Comparison of ENCODE assay signal across 13 cellular contexts in genomic region chr20:1382670-1383069, GRCh38. TPM values are rescaled to one million over a fixed set of nuclear protein-coding genes. Genes with fewer than 3 reads are reported as not detected.
A peak's percentile ranks its signal among the peaks of the same experiment; 100 is the strongest.
DNase-seq lines count a peak whose midpoint lies in the region; ATAC-seq and TF ChIP-seq lines count a peak whose summit lies in the region.
"Had no signal": no experiment of that assay in that cellular context is flagged by ENCODE, and none has a peak within 500 bp of the region (broad histone marks: within the 10 kb centered on the region; RNA-seq: fewer than 3 reads in every experiment).

No MANE protein-coding gene starts in this region.

- H3K27me3 Mint-ChIP-seq in activated CD8-positive, alpha-beta T cell treated with anti-CD3 and anti-CD28 coated beads for 36 hours = no peaks in the 10 kb centered on the region
- H3K27me3 Mint-ChIP-seq in activated CD4-positive, alpha-beta T cell treated with anti-CD3 and anti-CD28 coated beads, Interleukin-2, amount 10 ng/mL, durations not matched to agents 7 days and 5 days = no peaks in the 10 kb centered on the region
- H3K27me3 Mint-ChIP-seq: activated CD4-positive, alpha-beta T cell treated with anti-CD3 and anti-CD28 coated beads, Interleukin-2, amount 10 ng/mL, durations not matched to agents 24 days and 14 days; stimulated activated naive CD8-positive, alpha-beta T cell treated with anti-CD3 and anti-CD28 coated beads, Interleukin-15, Interleukin-2, amounts not matched to agents 100 ng/mL and 50 ng/mL, for 24 hours had no signal

- H4K20me1 ChIP-seq in PC-3 (ENCODE audit: low read length) = peaks cover 92% of the 10 kb centered on the region

- 0 out of 2 replicates have a peak overlapping the region, but pooled peaks have one; percentile 3 for H3K4me2 ChIP-seq in PC-3 (ENCODE audit: low read length)

- H3K4me3 ChIP-seq in PC-3 (ENCODE audit: low read length) (no peak overlapping the region), colonic mucosa (no peak overlapping the region), muscle layer of duodenum (ENCODE audit: low read depth in 1 of 2, low read length in 2 of 2) (no peak overlapping the region), thyroid gland (replicated peaks in 1 of 3) (no peak overlapping the region)
- H3K4me3 ChIP-seq: SJCRH30 had no signal

- no peaks in the 10 kb centered on the region for H3K27me3 ChIP-seq in PC-3 (ENCODE audit: low read length)
- H3K27me3 ChIP-seq in colonic mucosa = no peaks in the 10 kb centered on the region
- H3K27me3 ChIP-seq in muscle layer of duodenum (ENCODE audit: low read depth, low read length) = no peaks in the 10 kb centered on the region
- H3K27me3 ChIP-seq in thyroid gland = no peaks in the 10 kb centered on the region
- H3K27me3 ChIP-seq: SJCRH30 had no signal

- no peak for DNase-seq in PC-3
- DNase-seq in colonic mucosa = no peak
- DNase-seq in thyroid gland = peak; percentile 77 to 79
- no peak for DNase-seq in activated effector memory CD4-positive, alpha-beta T cell treated with Interleukin-2 at 50 U/mL for 16 hours
- DNase-seq in activated CD8-positive, alpha-beta T cell treated with anti-CD3 and anti-CD28 coated beads for 36 hours = no peak
- no peak for DNase-seq in activated CD4-positive, alpha-beta T cell treated with anti-CD3 and anti-CD28 coated beads, Interleukin-2, amount 10 ng/mL, durations not matched to agents 7 days and 5 days
- DNase-seq: activated CD4-positive, alpha-beta T cell treated with anti-CD3 and anti-CD28 coated beads, Interleukin-2, amount 10 ng/mL, durations not matched to agents 24 days and 14 days; activated T-cell treated with anti-CD3 and anti-CD28 coated beads, Interleukin-2, amount 50 U/mL, for 4 hours; immature natural killer cell; NCI-H1436 treated with DMSO at 0.1 percent for 48 hours; SJCRH30 had no signal

- no peak overlapping the region for H3K27ac Mint-ChIP-seq in activated CD8-positive, alpha-beta T cell treated with anti-CD3 and anti-CD28 coated beads for 36 hours
- H3K27ac Mint-ChIP-seq in activated CD4-positive, alpha-beta T cell treated with anti-CD3 and anti-CD28 coated beads, Interleukin-2, amount 10 ng/mL, durations not matched to agents 7 days and 5 days = no peak overlapping the region
- H3K27ac Mint-ChIP-seq: activated CD4-positive, alpha-beta T cell treated with anti-CD3 and anti-CD28 coated beads, Interleukin-2, amount 10 ng/mL, durations not matched to agents 24 days and 14 days had no signal

- peaks cover 42% of the 10 kb centered on the region for H3K36me3 Mint-ChIP-seq in activated CD8-positive, alpha-beta T cell treated with anti-CD3 and anti-CD28 coated beads for 36 hours (ENCODE audit: low read depth)
- H3K36me3 Mint-ChIP-seq in activated CD4-positive, alpha-beta T cell treated with anti-CD3 and anti-CD28 coated beads, Interleukin-2, amount 10 ng/mL, durations not matched to agents 7 days and 5 days (ENCODE audit: low read depth) = peaks cover 54% of the 10 kb centered on the region

- TF ChIP-seq POLR2A in thyroid gland (IDR thresholded peaks at IDR 0.05) = no peak

- intact Hi-C loops in PC-3 (cut with micrococcal nuclease) (loop anchor here (5.0 kb wide), 1 partner anchor 35 kb away; no protein-coding TSS in a partner anchor), colonic mucosa (cut with DNase I) (no loop called here), thyroid gland (cut with DNase I) (no loop called here)
- intact Hi-C loops in activated CD8-positive, alpha-beta T cell treated with anti-CD3 and anti-CD28 coated beads for 36 hours (cut with micrococcal nuclease) = no loop called here

- H3K9me3 Mint-ChIP-seq in activated CD8-positive, alpha-beta T cell treated with anti-CD3 and anti-CD28 coated beads for 36 hours = no peaks in the 10 kb centered on the region
- H3K9me3 Mint-ChIP-seq in activated CD4-positive, alpha-beta T cell treated with anti-CD3 and anti-CD28 coated beads, Interleukin-2, amount 10 ng/mL, durations not matched to agents 7 days and 5 days = no peaks in the 10 kb centered on the region
- H3K9me3 Mint-ChIP-seq: activated CD4-positive, alpha-beta T cell treated with anti-CD3 and anti-CD28 coated beads, Interleukin-2, amount 10 ng/mL, durations not matched to agents 24 days and 14 days; activated T-cell treated with anti-CD3 and anti-CD28 coated beads, Interleukin-2, amount 50 U/mL, for 4 hours; immature natural killer cell; stimulated activated naive CD8-positive, alpha-beta T cell treated with anti-CD3 and anti-CD28 coated beads, Interleukin-15, Interleukin-2, amounts not matched to agents 100 ng/mL and 50 ng/mL, for 24 hours had no signal

- peaks cover 82% of the 10 kb centered on the region for H3K4me1 ChIP-seq in PC-3 (ENCODE audit: insufficient read depth, low read length)
- H3K4me1 ChIP-seq in colonic mucosa = peaks cover 44% of the 10 kb centered on the region
- H3K4me1 ChIP-seq in muscle layer of duodenum (ENCODE audit: control insufficient read depth in 1 of 2, insufficient read depth in 2 of 2, low read length in 2 of 2) = peaks cover 31 to 36% of the 10 kb centered on the region in 2 donors
- peaks cover 96% of the 10 kb centered on the region in 2 donors for H3K4me1 ChIP-seq in thyroid gland

- H3K9me2 ChIP-seq in PC-3 (replicated peaks; ENCODE audit: low read length) = no peaks in the 10 kb centered on the region

- no peak overlapping the region for H3K9ac ChIP-seq in PC-3 (ENCODE audit: low read length)
- no peak overlapping the region for H3K9ac ChIP-seq in colonic mucosa (ENCODE audit: low read depth in 2 of 2, low read length in 2 of 2)

- no peak overlapping the region for H2AFZ ChIP-seq in PC-3 (ENCODE audit: low read length)

- no TSS peak for BruUV-seq in PC-3 (replicated peaks; lab: Mats Ljungman, UMichigan)

- H3K36me3 ChIP-seq in PC-3 (ENCODE audit: low read depth, low read length) (peaks cover 46% of the 10 kb centered on the region), colonic mucosa (no peaks in the 10 kb centered on the region), muscle layer of duodenum (ENCODE audit: control insufficient read depth in 1 of 2, insufficient read depth in 2 of 2, low read length in 2 of 2) (peaks cover 0 to 3% of the 10 kb centered on the region in 2 donors), thyroid gland (no peaks in the 10 kb centered on the region)

- H3K4me3 Mint-ChIP-seq in activated CD8-positive, alpha-beta T cell treated with anti-CD3 and anti-CD28 coated beads for 36 hours = no peak overlapping the region
- H3K4me3 Mint-ChIP-seq in activated CD4-positive, alpha-beta T cell treated with anti-CD3 and anti-CD28 coated beads, Interleukin-2, amount 10 ng/mL, durations not matched to agents 7 days and 5 days = no peak overlapping the region
- H3K4me3 Mint-ChIP-seq: activated CD4-positive, alpha-beta T cell treated with anti-CD3 and anti-CD28 coated beads, Interleukin-2, amount 10 ng/mL, durations not matched to agents 24 days and 14 days; activated T-cell treated with anti-CD3 and anti-CD28 coated beads, Interleukin-2, amount 50 U/mL, for 4 hours; immature natural killer cell; stimulated activated naive CD8-positive, alpha-beta T cell treated with anti-CD3 and anti-CD28 coated beads, Interleukin-15, Interleukin-2, amounts not matched to agents 100 ng/mL and 50 ng/mL, for 24 hours had no signal

- H3K27ac ChIP-seq in PC-3 (ENCODE audit: low read length) = no peak overlapping the region
- peak overlapping the region; percentile 38 for H3K27ac ChIP-seq in colonic mucosa
- peak overlapping the region; percentile 41 for H3K27ac ChIP-seq in muscle layer of duodenum (ENCODE audit: low read length)
- H3K27ac ChIP-seq in thyroid gland = peak overlapping the region; percentile 36 to 77 (median 58)
- H3K27ac ChIP-seq: SJCRH30 had no signal

- no peak for ATAC-seq in PC-3
- ATAC-seq in activated CD8-positive, alpha-beta T cell treated with anti-CD3 and anti-CD28 coated beads for 36 hours = no peak

- WGBS in thyroid gland, 2 donors = 30 to 33% methylated on average over 4 of the region's 4 CpGs

- POLR2A ChIA-PET in PC-3 (lab: Charles Lee; ENCODE audit: unreplicated experiment) = interaction anchor here (0.6 to 1.0 kb wide), 2 partner anchors 8 to 11 kb away, joined by 4 to 6 read pairs; no protein-coding TSS in a partner anchor
- POLR2A ChIA-PET in activated CD8-positive, alpha-beta T cell treated with anti-CD3 and anti-CD28 coated beads for 36 hours (lab: Charles Lee) = interaction anchor here (1.3 to 3.7 kb wide), 3 partner anchors 10 to 25 kb away, joined by 4 to 11 read pairs (median 8); partner anchors contain the start of gene FKBP1A
- POLR2A ChIA-PET in activated CD4-positive, alpha-beta T cell treated with anti-CD3 and anti-CD28 coated beads, Interleukin-2, amount 10 ng/mL, durations not matched to agents 7 days and 5 days (lab: Charles Lee) = no interaction called here

- peaks cover 95% of the 10 kb centered on the region for H3K4me1 Mint-ChIP-seq in activated CD8-positive, alpha-beta T cell treated with anti-CD3 and anti-CD28 coated beads for 36 hours (ENCODE audit: low read depth)
- peaks cover 90% of the 10 kb centered on the region for H3K4me1 Mint-ChIP-seq in activated CD4-positive, alpha-beta T cell treated with anti-CD3 and anti-CD28 coated beads, Interleukin-2, amount 10 ng/mL, durations not matched to agents 7 days and 5 days

- H3K79me2 ChIP-seq in PC-3 (ENCODE audit: low read length) = peaks cover 100% of the 10 kb centered on the region

- H3K9me3 ChIP-seq in PC-3 (ENCODE audit: low read length) = no peaks in the 10 kb centered on the region
- no peaks in the 10 kb centered on the region for H3K9me3 ChIP-seq in colonic mucosa
- H3K9me3 ChIP-seq in muscle layer of duodenum (ENCODE audit: control insufficient read depth in 1 of 2, low read length in 2 of 2) = no peaks in the 10 kb centered on the region
- H3K9me3 ChIP-seq in thyroid gland = no peaks in the 10 kb centered on the region
- H3K9me3 ChIP-seq: SJCRH30 had no signal

- CTCF ChIA-PET in PC-3 (lab: Charles Lee) = no interaction called here
- CTCF ChIA-PET in activated CD8-positive, alpha-beta T cell treated with anti-CD3 and anti-CD28 coated beads for 36 hours (lab: Charles Lee) = interaction anchor here (1.3 kb wide), 3 partner anchors 8 to 56 kb away, joined by 3 to 5 read pairs (median 5); no protein-coding TSS in a partner anchor
- CTCF ChIA-PET in activated CD4-positive, alpha-beta T cell treated with anti-CD3 and anti-CD28 coated beads, Interleukin-2, amount 10 ng/mL, durations not matched to agents 7 days and 5 days (lab: Charles Lee) = interaction anchor here (1.1 to 1.7 kb wide), 3 partner anchors 18 to 121 kb away, joined by 3 to 7 read pairs (median 3); no protein-coding TSS in a partner anchor

- no peak for TF ChIP-seq CTCF in PC-3 (conservative IDR thresholded peaks at IDR 0.05; ENCODE audit: low read depth, low read length)
- no peak for TF ChIP-seq CTCF in colonic mucosa (IDR thresholded peaks at IDR 0.05)
- no peak for TF ChIP-seq CTCF in thyroid gland (IDR thresholded peaks at IDR 0.05)
- no peak for TF ChIP-seq CTCF in activated CD8-positive, alpha-beta T cell treated with anti-CD3 and anti-CD28 coated beads for 36 hours (IDR thresholded peaks at IDR 0.05)

- peaks cover 8% of the 10 kb centered on the region for H3F3A ChIP-seq in PC-3 (ENCODE audit: low read length, unreplicated experiment)

RNA-seq across cellular contexts. Expression of gene FKBP1A, which starts 10.2 kb away (rescaled TPM):
- total RNA-seq in PC-3 (2014; rRNA removed) (178 and 198 TPM in 2 replicates), colonic mucosa (100 to 1,000 TPM; 307 to 310 TPM), thyroid gland (100 to 1,000 TPM; 142 to 272 (median 189) TPM)
- 100 to 1,000 TPM; 259 to 282 TPM for total RNA-seq in activated CD8-positive, alpha-beta T cell treated with anti-CD3 and anti-CD28 coated beads for 36 hours
- 100 to 1,000 TPM; 207 to 238 TPM for total RNA-seq in activated CD4-positive, alpha-beta T cell treated with anti-CD3 and anti-CD28 coated beads, Interleukin-2, amount 10 ng/mL, durations not matched to agents 7 days and 5 days

RNA-seq across cellular contexts. Expression of gene SDCBP2, which starts 53.7 kb away (rescaled TPM):
- total RNA-seq in PC-3 (2014; rRNA removed) (14.4 and 25.5 TPM in 2 replicates), colonic mucosa (100 to 1,000 TPM; 202 to 345 TPM), thyroid gland (10 to 100 TPM; 18.0 to 37.6 (median 34.7) TPM)
- 1 to 10 TPM; 3.0 to 3.7 TPM for total RNA-seq in activated CD8-positive, alpha-beta T cell treated with anti-CD3 and anti-CD28 coated beads for 36 hours
- 1 to 10 TPM; 1.4 to 2.2 TPM for total RNA-seq in activated CD4-positive, alpha-beta T cell treated with anti-CD3 and anti-CD28 coated beads, Interleukin-2, amount 10 ng/mL, durations not matched to agents 7 days and 5 days

Comparison
In these comparisons a context has a peak if more than half of its experiments do, and no peak if none do; other contexts are left out.
1. DNase-seq: peak in thyroid gland (2 of 2); none in PC-3 (single experiment), colonic mucosa (single experiment), activated effector memory CD4-positive, alpha-beta T cell treated with Interleukin-2 at 50 U/mL for 16 hours (single experiment), activated CD8-positive, alpha-beta T cell treated with anti-CD3 and anti-CD28 coated beads for 36 hours (single experiment) and activated CD4-positive, alpha-beta T cell treated with anti-CD3 and anti-CD28 coated beads, Interleukin-2, amount 10 ng/mL, durations not matched to agents 7 days and 5 days (single experiment).